Comparison of ENCODE assay signal across 22 cellular contexts in the genomic region with DNA sequence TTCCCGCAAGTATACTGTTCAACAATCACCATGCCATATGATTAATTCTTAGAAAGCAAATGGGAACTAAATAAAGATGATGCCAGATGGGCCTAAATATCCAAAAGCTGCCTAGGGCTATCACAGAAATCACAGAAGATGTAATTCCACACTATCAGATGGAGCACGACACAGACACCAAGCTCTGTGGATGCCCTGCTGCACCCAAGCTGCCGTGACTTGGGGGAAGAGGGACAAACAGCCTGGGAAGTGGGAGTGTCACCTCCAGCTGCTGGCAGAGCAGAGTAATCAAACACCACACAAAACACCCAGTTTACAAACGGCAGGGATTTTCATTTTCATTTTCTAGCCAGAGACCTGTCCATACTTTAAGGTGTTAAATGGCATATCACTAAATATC.
"Had no signal": no experiment of that assay in that cellular context is flagged by ENCODE, and none has a peak within 500 bp of the region (broad histone marks: within the 10 kb centered on the region; RNA-seq: fewer than 3 reads in every experiment).

No MANE protein-coding gene starts in this region.

- H3K36me3 ChIP-seq: left ventricle myocardium inferior, ovary, right atrium auricular region, right lobe of liver, tibial nerve, uterus had no signal

- DNase-seq: immature natural killer cell; kidney; left colon; left ventricle myocardium inferior; mesendoderm; naive B cell; natural killer cell; ovary; right lobe of liver; stimulated activated CD4-positive, alpha-beta T cell treated with anti-CD3 and anti-CD28 coated beads, Interleukin-1b, Interleukin-23, amount 100 ng/mL, for 48 hours; stimulated activated CD4-positive, alpha-beta T cell treated with anti-CD3 and anti-CD28 coated beads, Interleukin-2, amount 100 ng/mL, for 48 hours; stimulated activated CD4-positive, alpha-beta T cell treated with anti-CD3 and anti-CD28 coated beads, Interleukin-4, amount 100 ng/mL, for 4 hours; stimulated activated CD8-positive, alpha-beta memory T cell treated with anti-CD3 and anti-CD28 coated beads, Interleukin-4, amount 100 ng/mL, for 48 hours; stimulated activated naive CD4-positive, alpha-beta T cell treated with Interleukin-2 at 50 U/mL for 16 hours; stimulated activated naive CD8-positive, alpha-beta T cell treated with anti-CD3 and anti-CD28 coated beads, Interleukin-15, amount 100 ng/mL, for 72 hours; substantia nigra; uterus had no signal

- ATAC-seq: left colon; natural killer cell; right lobe of liver; stimulated activated memory B cell treated with anti-CD40 and anti-IgM and Interleukin-4, amounts not matched to agents 10 μg/mL and 1 μg/mL and 100 μg/mL, for 72 hours; stimulated activated naive CD8-positive, alpha-beta T cell treated with anti-CD3 and anti-CD28 coated beads, Interleukin-15, amount 100 ng/mL, for 72 hours had no signal

- H3K4me1 ChIP-seq: right atrium auricular region, right lobe of liver, uterus had no signal

- H3K27me3 ChIP-seq: ovary, right atrium auricular region, right lobe of liver, tibial nerve, uterus had no signal

- H3K4me3 ChIP-seq: left ventricle myocardium inferior, lung, ovary, right atrium auricular region, right lobe of liver, smooth muscle cell, tibial nerve, uterus had no signal

- H3K27ac ChIP-seq: left ventricle myocardium inferior, ovary, right atrium auricular region, right lobe of liver, tibial nerve, uterus had no signal

- H3K9me3 ChIP-seq: left ventricle myocardium inferior, ovary, right atrium auricular region, right lobe of liver, tibial nerve, uterus had no signal

- H3K4me2 ChIP-seq: smooth muscle cell had no signal
